In the genomic region with DNA sequence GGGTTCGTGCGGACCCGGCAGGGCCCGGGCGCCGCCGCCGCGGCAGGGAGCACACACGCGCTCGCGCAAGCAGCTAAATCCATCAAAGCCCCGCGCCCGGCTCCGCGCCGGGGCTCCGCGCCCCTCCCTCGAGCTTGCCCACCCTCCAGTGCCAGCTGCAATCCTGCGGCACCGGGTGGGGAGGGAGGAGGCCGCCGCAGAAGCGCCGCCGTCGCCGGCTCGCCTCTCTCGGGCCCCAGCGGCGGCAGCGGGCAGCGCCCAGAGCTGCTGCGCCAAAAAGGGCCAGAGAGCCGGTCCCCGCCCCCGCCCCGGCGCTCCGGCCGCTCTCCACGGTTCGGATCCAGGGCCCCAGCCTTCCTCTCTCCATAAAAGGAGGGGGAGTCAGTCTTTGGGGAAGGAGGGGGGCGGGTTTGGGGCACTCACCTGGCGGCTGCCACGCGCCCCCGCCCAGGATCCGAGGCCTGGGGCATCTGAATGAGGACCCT, we compare ENCODE assay signal across 8 cellular contexts. TPM values are rescaled to one million over a fixed set of nuclear protein-coding genes. Genes with fewer than 3 reads are reported as not detected.
DNase-seq lines count a peak whose midpoint lies in the region; ATAC-seq, FAIRE-seq and TF ChIP-seq lines count a peak whose summit lies in the region.

No MANE protein-coding gene starts in this region.

- H3K9me3 ChIP-seq in A549 = no peaks in the 10 kb centered on the region
- no peaks in the 10 kb centered on the region for H3K9me3 ChIP-seq in PC-3 (ENCODE audit: low read length)

- TF ChIP-seq EP300 in A549 (IDR thresholded peaks at IDR 0.05) = no peak

- peak; percentile 63 to 78 for DNase-seq in A549 (ENCODE audit: low read depth in 1 of 2, low spot score in 1 of 2)
- peak; percentile 78 for DNase-seq in GM10266 (ENCODE audit: extremely low spot score)
- DNase-seq in PC-3 = peak; percentile 57
- peak; percentile 54 for DNase-seq in dedifferentiated amniotic fluid mesenchymal stem cell (ENCODE audit: extremely low spot score)
- DNase-seq in left kidney (ENCODE audit: low read depth, low spot score) = peak; percentile 91
- DNase-seq in stromal cell of bone marrow (ENCODE audit: low read depth) = peak; percentile 31
- DNase-seq in GF-D8 (lab: John Stamatoyannopoulos, UW) = no peak

- H4K20me1 ChIP-seq in PC-3 (ENCODE audit: low read length) = no peaks in the 10 kb centered on the region

- FAIRE-seq in A549 (lab: Jason Lieb, UNC) = no peak

- H2AFZ ChIP-seq in PC-3 (ENCODE audit: low read length) = no peak overlapping the region

- H3F3A ChIP-seq in PC-3 (ENCODE audit: low read length, unreplicated experiment) = no peaks in the 10 kb centered on the region

- BruUV-seq in PC-3 (replicated peaks; lab: Mats Ljungman, UMichigan) = no TSS peak

- POLR2A ChIA-PET in A549 (lab: Yijun Ruan, JAX) (interaction anchor here (1.0 to 2.8 kb wide), 3 partner anchors 18 to 22 kb away, joined by 4 to 18 read pairs (median 16); no protein-coding TSS in a partner anchor), PC-3 (lab: Charles Lee; ENCODE audit: unreplicated experiment) (interaction anchor here (0.6 kb wide), 1 partner anchor 217 kb away, joined by 5 read pairs; no protein-coding TSS in a partner anchor)

- no peak overlapping the region for H3K9ac ChIP-seq in PC-3 (ENCODE audit: low read length)

- H3K4me1 ChIP-seq in A549 = peaks cover 29% of the 10 kb centered on the region
- H3K4me1 ChIP-seq in PC-3 (ENCODE audit: insufficient read depth, low read length) = peaks cover 11% of the 10 kb centered on the region; the same call in 1 of the 2 replicates

- H3K4me3 ChIP-seq in A549 = peak overlapping the region; percentile 74
- peak overlapping the region; percentile 61 for H3K4me3 ChIP-seq in PC-3 (ENCODE audit: low read length)

- H3K36me3 ChIP-seq in PC-3 (ENCODE audit: low read depth, low read length) = no peaks in the 10 kb centered on the region

- no peak for TF ChIP-seq RAD21 in A549 (conservative IDR thresholded peaks at IDR 0.05 in 1 of 2, IDR thresholded peaks at IDR 0.05 in 1 of 2)

- WGBS in A549 (ENCODE audit: missing lambda C conversion rate) = 0% methylated on average over 6 of the region's 53 CpGs

- H3K9me2 ChIP-seq in PC-3 (replicated peaks; ENCODE audit: low read length) = no peaks in the 10 kb centered on the region

- H3K79me2 ChIP-seq in PC-3 (ENCODE audit: low read length) = peaks cover 29% of the 10 kb centered on the region

- TF ChIP-seq POLR2A in A549 (IDR thresholded peaks at IDR 0.05; ENCODE audit: low read length) = 0 out of 2 replicates have a peak, but pooled peaks have one; percentile 18

- H3K4me2 ChIP-seq in A549 (peak overlapping the region; percentile 99), PC-3 (ENCODE audit: low read length) (peak overlapping the region; percentile 80)

- peak overlapping the region; percentile 89 to 94 for H3K27ac ChIP-seq in A549
- H3K27ac ChIP-seq in PC-3 (ENCODE audit: low read length) = no peak overlapping the region

- H3K27me3 ChIP-seq in PC-3 (ENCODE audit: low read length) = peaks cover 18% of the 10 kb centered on the region

- CTCF ChIA-PET in A549 (lab: Yijun Ruan, JAX) = interaction anchor here (0.7 to 4.3 kb wide), 13 partner anchors 11 to 194 kb away, joined by 3 to 35 read pairs (median 5); no protein-coding TSS in a partner anchor
- CTCF ChIA-PET in PC-3 (lab: Charles Lee) = no interaction called here

- TF ChIP-seq CTCF in A549 (IDR thresholded peaks at IDR 0.05) (no peak), GM10266 (IDR thresholded peaks at IDR 0.05; ENCODE audit: control insufficient read depth, insufficient read depth, low read depth, missing control alignments) (no peak), PC-3 (conservative IDR thresholded peaks at IDR 0.05; ENCODE audit: low read depth, low read length) (no peak)

- intact Hi-C loops in PC-3 (cut with micrococcal nuclease) = loop anchor here (2.0 to 10.0 kb wide), 6 partner anchors 19 to 355 kb away; a partner anchor contains a TSS

- peak; percentile 44 to 69 for ATAC-seq in A549
- peak; percentile 27 for ATAC-seq in PC-3
- no peak for ATAC-seq in GM21723 (IDR thresholded peaks at IDR 0.05; ENCODE audit: unreplicated experiment)

TF ChIP-seq in A549, 52 proteins besides CTCF, POLR2A, EP300 and RAD21:
- TF ChIP-seq RCOR1 (IDR thresholded peaks at IDR 0.05; ENCODE audit: low read depth, low read length) = no peak
- no peak for TF ChIP-seq RARB (CRISPR knock-in tag; IDR thresholded peaks at IDR 0.05)
- TF ChIP-seq, protein P1, sequence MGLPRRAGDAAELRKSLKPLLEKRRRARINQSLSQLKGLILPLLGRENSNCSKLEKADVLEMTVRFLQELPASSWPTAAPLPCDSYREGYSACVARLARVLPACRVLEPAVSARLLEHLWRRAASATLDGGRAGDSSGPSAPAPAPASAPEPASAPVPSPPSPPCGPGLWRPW (IDR thresholded peaks at IDR 0.05) = no peak
- TF ChIP-seq, protein P2, sequence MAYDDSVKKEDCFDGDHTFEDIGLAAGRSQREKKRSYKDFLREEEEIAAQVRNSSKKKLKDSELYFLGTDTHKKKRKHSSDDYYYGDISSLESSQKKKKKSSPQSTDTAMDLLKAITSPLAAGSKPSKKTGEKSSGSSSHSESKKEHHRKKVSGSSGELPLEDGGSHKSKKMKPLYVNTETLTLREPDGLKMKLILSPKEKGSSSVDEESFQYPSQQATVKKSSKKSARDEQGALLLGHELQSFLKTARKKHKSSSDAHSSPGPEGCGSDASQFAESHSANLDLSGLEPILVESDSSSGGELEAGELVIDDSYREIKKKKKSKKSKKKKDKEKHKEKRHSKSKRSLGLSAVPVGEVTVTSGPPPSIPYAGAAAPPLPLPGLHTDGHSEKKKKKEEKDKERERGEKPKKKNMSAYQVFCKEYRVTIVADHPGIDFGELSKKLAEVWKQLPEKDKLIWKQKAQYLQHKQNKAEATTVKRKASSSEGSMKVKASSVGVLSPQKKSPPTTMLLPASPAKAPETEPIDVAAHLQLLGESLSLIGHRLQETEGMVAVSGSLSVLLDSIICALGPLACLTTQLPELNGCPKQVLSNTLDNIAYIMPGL (CRISPR knock-in tag; IDR thresholded peaks at IDR 0.05; ENCODE audit: borderline replicate concordance) = no peak
- TF ChIP-seq, protein P3, sequence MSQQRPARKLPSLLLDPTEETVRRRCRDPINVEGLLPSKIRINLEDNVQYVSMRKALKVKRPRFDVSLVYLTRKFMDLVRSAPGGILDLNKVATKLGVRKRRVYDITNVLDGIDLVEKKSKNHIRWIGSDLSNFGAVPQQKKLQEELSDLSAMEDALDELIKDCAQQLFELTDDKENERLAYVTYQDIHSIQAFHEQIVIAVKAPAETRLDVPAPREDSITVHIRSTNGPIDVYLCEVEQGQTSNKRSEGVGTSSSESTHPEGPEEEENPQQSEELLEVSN (IDR thresholded peaks at IDR 0.05; ENCODE audit: borderline replicate concordance, low read depth) = no peak
- 0 out of 3 replicates have a peak, but pooled peaks have one; percentile 3 for TF ChIP-seq SMC3 (IDR thresholded peaks at IDR 0.05)
- TF ChIP-seq, protein P4, sequence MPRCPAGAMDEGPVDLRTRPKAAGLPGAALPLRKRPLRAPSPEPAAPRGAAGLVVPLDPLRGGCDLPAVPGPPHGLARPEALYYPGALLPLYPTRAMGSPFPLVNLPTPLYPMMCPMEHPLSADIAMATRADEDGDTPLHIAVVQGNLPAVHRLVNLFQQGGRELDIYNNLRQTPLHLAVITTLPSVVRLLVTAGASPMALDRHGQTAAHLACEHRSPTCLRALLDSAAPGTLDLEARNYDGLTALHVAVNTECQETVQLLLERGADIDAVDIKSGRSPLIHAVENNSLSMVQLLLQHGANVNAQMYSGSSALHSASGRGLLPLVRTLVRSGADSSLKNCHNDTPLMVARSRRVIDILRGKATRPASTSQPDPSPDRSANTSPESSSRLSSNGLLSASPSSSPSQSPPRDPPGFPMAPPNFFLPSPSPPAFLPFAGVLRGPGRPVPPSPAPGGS (IDR thresholded peaks at IDR 0.05) = 0 out of 3 replicates have a peak, but pooled peaks have one; percentile 32
- TF ChIP-seq RNF2 (IDR thresholded peaks at IDR 0.05; ENCODE audit: borderline replicate concordance, low read depth) = no peak
- TF ChIP-seq FOXS1 (CRISPR knock-in tag; IDR thresholded peaks at IDR 0.05) = no peak
- TF ChIP-seq HOXB13 (CRISPR knock-in tag; IDR thresholded peaks at IDR 0.05; ENCODE audit: low read depth) = no peak
- TF ChIP-seq NR3C1 (IDR thresholded peaks at IDR 0.05) = no peak
- no peak for TF ChIP-seq POLR2AphosphoS2 (conservative IDR thresholded peaks at IDR 0.05; ENCODE audit: low read length)
- TF ChIP-seq ZNF302 (CRISPR knock-in tag; IDR thresholded peaks at IDR 0.05) = no peak
- no peak for TF ChIP-seq SREBF2 (IDR thresholded peaks at IDR 0.05)
- TF ChIP-seq, protein P5, sequence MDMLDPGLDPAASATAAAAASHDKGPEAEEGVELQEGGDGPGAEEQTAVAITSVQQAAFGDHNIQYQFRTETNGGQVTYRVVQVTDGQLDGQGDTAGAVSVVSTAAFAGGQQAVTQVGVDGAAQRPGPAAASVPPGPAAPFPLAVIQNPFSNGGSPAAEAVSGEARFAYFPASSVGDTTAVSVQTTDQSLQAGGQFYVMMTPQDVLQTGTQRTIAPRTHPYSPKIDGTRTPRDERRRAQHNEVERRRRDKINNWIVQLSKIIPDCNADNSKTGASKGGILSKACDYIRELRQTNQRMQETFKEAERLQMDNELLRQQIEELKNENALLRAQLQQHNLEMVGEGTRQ (IDR thresholded peaks at IDR 0.05) = no peak
- TF ChIP-seq TFCP2L1 (CRISPR knock-in tag; IDR thresholded peaks at IDR 0.05) = no peak
- TF ChIP-seq FOSL2 (IDR thresholded peaks at IDR 0.05) = no peak
- TF ChIP-seq FOSL2 (CRISPR knock-in tag; IDR thresholded peaks at IDR 0.05) = no peak

RNA-seq across cellular contexts. Expression of a gene that starts 0.4 kb away (rescaled TPM):
- polyA plus RNA-seq in A549 (2011; rRNA removed) = 11.3 and 12.8 TPM in 2 replicates
- 7.4 and 8.4 TPM in 2 replicates for polyA plus RNA-seq in A549 (2012; cell fraction: cytosol; rRNA removed)
- polyA plus RNA-seq in A549 (2012; cell fraction: nucleus; rRNA removed) = 8.7 and 12.6 TPM in 2 replicates
- 14.2 to 16.3 TPM (median 14.9 TPM) in 3 replicates for polyA plus RNA-seq in A549 (2017; fragmentation: RNase III; extraction: RNeasy Plus Mini Kit Qiagen cat#74134 plus additional on column Dnase treatment)
- 34.7 and 41.5 TPM in 2 replicates for polyA minus RNA-seq in A549 (2011; rRNA and poly(A)+ RNA removed)
- 16.1 and 18.4 TPM in 2 replicates for total RNA-seq in PC-3 (2014; rRNA removed)
